In genomic region chr3:52046914-52047239, GRCh38 we compare ENCODE assay signal across 12 cellular contexts. TPM values are rescaled to one million over a fixed set of nuclear protein-coding genes. Genes with fewer than 3 reads are reported as not detected.
DNase-seq lines count a peak whose midpoint lies in the region; ATAC-seq, FAIRE-seq and TF ChIP-seq lines count a peak whose summit lies in the region.
"Had no signal": no experiment of that assay in that cellular context is flagged by ENCODE, and none has a peak within 500 bp of the region (broad histone marks: within the 10 kb centered on the region; RNA-seq: fewer than 3 reads in every experiment).

No MANE protein-coding gene starts in this region.

- no peak overlapping the region for H3K4me3 Mint-ChIP-seq in activated naive CD4-positive, alpha-beta T cell treated with anti-CD3 and anti-CD28 coated beads for 36 hours
- H3K4me3 Mint-ChIP-seq: activated CD4-positive, alpha-beta T cell treated with anti-CD3 and anti-CD28 coated beads for 36 hours had no signal

- H3K36me3 ChIP-seq in mucosa of rectum (ENCODE audit: control insufficient read depth in 2 of 2, insufficient read depth in 2 of 2, low read length in 2 of 2): peaks cover 17 to 25% of the 10 kb centered on the region in 2 donors
- H3K36me3 ChIP-seq in urinary bladder (ENCODE audit: insufficient read depth): no peaks in the 10 kb centered on the region

- H3K27me3 ChIP-seq in mucosa of rectum (ENCODE audit: control insufficient read depth in 2 of 2, insufficient read depth in 2 of 2, low read length in 2 of 2): no peaks in the 10 kb centered on the region

- no peak for ATAC-seq in activated naive CD4-positive, alpha-beta T cell treated with anti-CD3 and anti-CD28 coated beads, Interleukin-2, amount 50 U/mL, for 72 hours
- ATAC-seq: activated CD4-positive, alpha-beta T cell treated with anti-CD3 and anti-CD28 coated beads for 36 hours had no signal

- H3K27me3 Mint-ChIP-seq in activated naive CD4-positive, alpha-beta T cell treated with anti-CD3 and anti-CD28 coated beads for 36 hours (ENCODE audit: low read depth): no peaks in the 10 kb centered on the region
- H3K27me3 Mint-ChIP-seq: activated CD4-positive, alpha-beta T cell treated with anti-CD3 and anti-CD28 coated beads for 36 hours had no signal

- H3K27ac ChIP-seq in coronary artery: peak overlapping the region; percentile 89 to 94
- H3K27ac ChIP-seq in mucosa of rectum (ENCODE audit: low read depth in 2 of 2, low read length in 2 of 2): peak overlapping the region; percentile 3 to 16
- peak overlapping the region; percentile 1 for H3K27ac ChIP-seq in urinary bladder (ENCODE audit: low read depth)

- no peak for FAIRE-seq in GM12891 (lab: Jason Lieb, UNC)

- no peak for TF ChIP-seq POLR2A in GM12891 (IDR thresholded peaks at IDR 0.05; ENCODE audit: low read depth, low read length)

- intact Hi-C loops in activated naive CD4-positive, alpha-beta T cell treated with anti-CD3 and anti-CD28 coated beads for 36 hours (cut with micrococcal nuclease): no loop called here

- H3K4me1 Mint-ChIP-seq in activated naive CD4-positive, alpha-beta T cell treated with anti-CD3 and anti-CD28 coated beads for 36 hours (ENCODE audit: low read depth): peaks cover 31% of the 10 kb centered on the region

- peak overlapping the region; percentile 4 to 59 for H3K27ac Mint-ChIP-seq in activated naive CD4-positive, alpha-beta T cell treated with anti-CD3 and anti-CD28 coated beads, Interleukin-2, amount 50 U/mL, for 72 hours
- H3K27ac Mint-ChIP-seq in activated naive CD4-positive, alpha-beta T cell treated with anti-CD3 and anti-CD28 coated beads for 36 hours: no peak overlapping the region
- H3K27ac Mint-ChIP-seq: activated CD4-positive, alpha-beta T cell treated with anti-CD3 and anti-CD28 coated beads for 36 hours had no signal

- no peaks in the 10 kb centered on the region for H3K9me3 Mint-ChIP-seq in activated naive CD4-positive, alpha-beta T cell treated with anti-CD3 and anti-CD28 coated beads, Interleukin-2, amount 50 U/mL, for 72 hours
- no peaks in the 10 kb centered on the region for H3K9me3 Mint-ChIP-seq in activated naive CD4-positive, alpha-beta T cell treated with anti-CD3 and anti-CD28 coated beads for 36 hours

- H3K4me3 ChIP-seq in coronary artery (peak overlapping the region; percentile 5), mucosa of rectum (ENCODE audit: low read length in 2 of 2) (no peak overlapping the region), urinary bladder (ENCODE audit: low read depth, low read length) (no peak overlapping the region)

- H3K4me1 ChIP-seq in mucosa of rectum (ENCODE audit: control insufficient read depth in 2 of 2, insufficient read depth in 2 of 2, low read length in 2 of 2): peaks cover 2 to 4% of the 10 kb centered on the region in 2 donors
- no peaks in the 10 kb centered on the region for H3K4me1 ChIP-seq in urinary bladder (ENCODE audit: insufficient read depth)

- WGBS in urinary bladder: 85% methylated on average over 7 of the region's 7 CpGs

- no peaks in the 10 kb centered on the region for H3K9me3 ChIP-seq in mucosa of rectum (ENCODE audit: control insufficient read depth in 2 of 2, low read length in 2 of 2)

- CTCF ChIA-PET in activated naive CD4-positive, alpha-beta T cell treated with anti-CD3 and anti-CD28 coated beads for 36 hours (lab: Charles Lee): interaction anchor here (0.6 to 1.2 kb wide), 2 partner anchors 10 to 1507 kb away, joined by 3 read pairs; no protein-coding TSS in a partner anchor

- no peak for DNase-seq in activated naive CD4-positive, alpha-beta T cell treated with anti-CD3 and anti-CD28 coated beads, Interleukin-2, amount 50 U/mL, for 72 hours (ENCODE audit: low spot score in 2 of 2)
- no peak for DNase-seq in activated naive CD4-positive, alpha-beta T cell treated with anti-CD3 and anti-CD28 coated beads for 36 hours
- DNase-seq in coronary artery (ENCODE audit: low spot score) (no peak), GM12891 (ENCODE audit: insufficient read length, low spot score) (no peak), SK-N-DZ (ENCODE audit: low spot score) (no peak)
- DNase-seq in activated effector memory CD4-positive, alpha-beta T cell treated with Interleukin-2 at 50 U/mL for 16 hours: no peak
- DNase-seq: activated CD4-positive, alpha-beta T cell treated with anti-CD3 and anti-CD28 coated beads for 36 hours; AML-193; NCI-H2081 treated with DMSO at 0.1 percent for 48 hours; stimulated activated CD4-positive, alpha-beta T cell treated with anti-CD3 and anti-CD28 coated beads, Interleukin-1b, Interleukin-23, amount 100 ng/mL, for 48 hours had no signal

- H3K9ac ChIP-seq in mucosa of rectum (ENCODE audit: low read depth in 1 of 2, low read length in 2 of 2): no peak overlapping the region

- peaks cover 0 to 5% of the 10 kb centered on the region in 2 donors for H3K36me3 Mint-ChIP-seq in activated naive CD4-positive, alpha-beta T cell treated with anti-CD3 and anti-CD28 coated beads, Interleukin-2, amount 50 U/mL, for 72 hours
- peaks cover 10% of the 10 kb centered on the region for H3K36me3 Mint-ChIP-seq in activated naive CD4-positive, alpha-beta T cell treated with anti-CD3 and anti-CD28 coated beads for 36 hours (ENCODE audit: low read depth)

- TF ChIP-seq CTCF in coronary artery (IDR thresholded peaks at IDR 0.05): no peak

TF ChIP-seq in GM12891, 5 proteins besides CTCF, POLR2A, EP300 and RAD21:
- TF ChIP-seq SPI1 (IDR thresholded peaks at IDR 0.05; ENCODE audit: low read depth, low read length) (no peak), TAF1 (IDR thresholded peaks at IDR 0.05; ENCODE audit: low read depth, low read length) (no peak), POU2F2 (IDR thresholded peaks at IDR 0.05; ENCODE audit: low read depth, low read length) (no peak), PAX5 (IDR thresholded peaks at IDR 0.05; ENCODE audit: insufficient read depth, low read length, severe bottlenecking) (no peak), POLR2AphosphoS5 (IDR thresholded peaks at IDR 0.05; ENCODE audit: low read depth, low read length) (no peak)

RNA-seq across cellular contexts. Expression of gene DUSP7, which starts 9.5 kb away (rescaled TPM):
- 10 to 100 TPM; 10.8 to 17.5 TPM for total RNA-seq in activated naive CD4-positive, alpha-beta T cell treated with anti-CD3 and anti-CD28 coated beads, Interleukin-2, amount 50 U/mL, for 72 hours
- 1 to 10 TPM; 8.2 to 9.1 TPM for total RNA-seq in activated naive CD4-positive, alpha-beta T cell treated with anti-CD3 and anti-CD28 coated beads for 36 hours
- total RNA-seq in urinary bladder: 8.2 TPM
- 14.3 TPM for polyA plus RNA-seq in urinary bladder
- 4.1 TPM for polyA plus RNA-seq in GM12891 (2012; ENCODE audit: low read depth, missing spikeins)
- 10.7 and 12.3 TPM in 2 replicates for polyA plus RNA-seq in SK-N-DZ (2014; cell fraction: cytosol; rRNA removed)
- polyA plus RNA-seq in SK-N-DZ (2014; cell fraction: nucleus; rRNA removed): 7.5 and 9.8 TPM in 2 replicates

RNA-seq across cellular contexts. Expression of gene RPL29, which starts 51.2 kb away (rescaled TPM):
- 1,000 to 10,000 TPM; 1,489 to 1,761 TPM for total RNA-seq in activated naive CD4-positive, alpha-beta T cell treated with anti-CD3 and anti-CD28 coated beads, Interleukin-2, amount 50 U/mL, for 72 hours
- total RNA-seq in activated naive CD4-positive, alpha-beta T cell treated with anti-CD3 and anti-CD28 coated beads for 36 hours: 1,000 to 10,000 TPM; 1,927 to 1,957 TPM
- total RNA-seq in urinary bladder: 623 TPM
- polyA plus RNA-seq in urinary bladder: 1,824 TPM
- polyA plus RNA-seq in GM12891 (2012; ENCODE audit: low read depth, missing spikeins): 3,375 TPM
- polyA plus RNA-seq in SK-N-DZ (2014; cell fraction: cytosol; rRNA removed): 1,243 and 1,338 TPM in 2 replicates
- polyA plus RNA-seq in SK-N-DZ (2014; cell fraction: nucleus; rRNA removed): 862 and 1,031 TPM in 2 replicates

Comparison
In these comparisons a context has a peak if more than half of its experiments do, and no peak if none do; other contexts are left out.
1. H3K27ac ChIP-seq: peak in every context shown above with its lines; median percentile 92 in coronary artery; 10 in mucosa of rectum; 1 in urinary bladder.